Comparison of ENCODE assay signal across 1 cellular context in genomic region chr10:50807851-50808776, GRCh38.
A peak's percentile ranks its signal among the peaks of the same experiment; 100 is the strongest.
TF ChIP-seq lines count a peak whose summit lies in the region.

No MANE protein-coding gene starts in this region.

TF ChIP-seq in HepG2, 621 proteins besides CTCF, POLR2A, EP300 and RAD21 (continued from another document):
- TF ChIP-seq ASH2L (IDR thresholded peaks at IDR 0.05; ENCODE audit: insufficient read length, low read depth, low read length) (peak; percentile 67), REPIN1 (CRISPR knock-in tag; IDR thresholded peaks at IDR 0.05; ENCODE audit: borderline replicate concordance, low read depth) (no peak; the same call in 1 of the 2 replicates), ARID3A (IDR thresholded peaks at IDR 0.05; ENCODE audit: low read depth, low read length) (0 out of 2 replicates have a peak, but pooled peaks have one; percentile 35), ZNF607 (CRISPR knock-in tag; IDR thresholded peaks at IDR 0.05; ENCODE audit: borderline replicate concordance) (no peak), HMG20A (CRISPR knock-in tag; IDR thresholded peaks at IDR 0.05; ENCODE audit: borderline replicate concordance) (peak; percentile 35; the same call in 1 of the 2 replicates), ZNF776 (CRISPR knock-in tag; IDR thresholded peaks at IDR 0.05) (no peak), ZNF740 (CRISPR knock-in tag; IDR thresholded peaks at IDR 0.05) (no peak), EZH2 (conservative IDR thresholded peaks at IDR 0.05; ENCODE audit: low read depth, low read length) (no peak), SMC3 (IDR thresholded peaks at IDR 0.05; ENCODE audit: low read length) (no peak), ZNF3 (CRISPR knock-in tag; IDR thresholded peaks at IDR 0.05) (no peak), MXI1 (IDR thresholded peaks at IDR 0.05; ENCODE audit: borderline replicate concordance, low read depth, low read length) (peak; percentile 72; the same call in 2 of the 3 replicates), HHEX (CRISPR knock-in tag; IDR thresholded peaks at IDR 0.05) (no peak), CEBPG (CRISPR knock-in tag; IDR thresholded peaks at IDR 0.05) (peak; percentile 55), JUND (CRISPR knock-in tag; IDR thresholded peaks at IDR 0.05) (no peak), CEBPZ (IDR thresholded peaks at IDR 0.05; ENCODE audit: low read length) (no peak), TIGD3 (CRISPR knock-in tag; IDR thresholded peaks at IDR 0.05; ENCODE audit: borderline replicate concordance) (no peak), MBD4 (IDR thresholded peaks at IDR 0.05; ENCODE audit: borderline replicate concordance, low read length) (no peak), NCOR1 (IDR thresholded peaks at IDR 0.05; ENCODE audit: borderline replicate concordance, low read length) (no peak), ZSCAN9 (CRISPR knock-in tag; IDR thresholded peaks at IDR 0.05; ENCODE audit: borderline replicate concordance) (no peak), ARNTL (CRISPR knock-in tag; IDR thresholded peaks at IDR 0.05) (no peak), ARID5B (CRISPR knock-in tag; IDR thresholded peaks at IDR 0.05) (peak; percentile 84), ZNF850 (CRISPR knock-in tag; conservative IDR thresholded peaks at IDR 0.05) (no peak), SIN3A (IDR thresholded peaks at IDR 0.05; ENCODE audit: borderline replicate concordance, low read depth, low read length) (peak; percentile 41; the same call in 1 of the 2 replicates), RFXAP (CRISPR knock-in tag; IDR thresholded peaks at IDR 0.05; ENCODE audit: borderline replicate concordance) (peak; percentile 79; the same call in 1 of the 2 replicates)
